In genomic region chr11:34916014-34916809, GRCh38 we compare ENCODE assay signal across 8 cellular contexts. TPM values are rescaled to one million over a fixed set of nuclear protein-coding genes. Genes with fewer than 3 reads are reported as not detected.
A peak's percentile ranks its signal among the peaks of the same experiment; 100 is the strongest.
DNase-seq lines count a peak whose midpoint lies in the region; ATAC-seq and TF ChIP-seq lines count a peak whose summit lies in the region.

APIP (minus strand) TSS chr11:34916379; CDS start chr11:34916284, 95 bp downstream.
PDHX (plus strand) TSS chr11:34916618; CDS start chr11:34916656, 38 bp downstream.

- H3K9me3 Mint-ChIP-seq in H9 (peaks cover 0 to 2% of the 10 kb centered on the region in 2 experiments; a peak in 1 of 5 replicates), natural killer cell (no peaks in the 10 kb centered on the region)

- H3K4me3 Mint-ChIP-seq in H9 = peak within 1 kb of the TSS; percentile 95 to 98
- H3K4me3 Mint-ChIP-seq in natural killer cell = peak within 1 kb of the TSS; percentile 97

- intact Hi-C loops in natural killer cell (cut with micrococcal nuclease) = loop anchor here (2.0 to 5.0 kb wide), 2 partner anchors 251 to 811 kb away; partner anchors contain the start of gene NAT10

- no peaks in the 10 kb centered on the region for H3K23me2 ChIP-seq in H9 (ENCODE audit: insufficient read length, low read depth, low read length, poor library complexity, severe bottlenecking)

- H3K9me3 ChIP-seq in ES-I3 (ENCODE audit: control insufficient read depth, insufficient read depth, low read length) = no peaks in the 10 kb centered on the region
- no peaks in the 10 kb centered on the region for H3K9me3 ChIP-seq in H9 (ENCODE audit: control insufficient read depth, low read depth, low read length)

- H3K79me1 ChIP-seq in H9 (ENCODE audit: insufficient read depth, low read depth, low read length, poor library complexity, severe bottlenecking) = no peaks in the 10 kb centered on the region

- no peak within 1 kb of the TSS for H2BK12ac ChIP-seq in H9 (ENCODE audit: insufficient read length, low read depth, low read length)

- H3K4ac ChIP-seq in H9 (ENCODE audit: low read depth, low read length) = no peak within 1 kb of the TSS

- no peaks in the 10 kb centered on the region for H4K20me1 ChIP-seq in H9 (ENCODE audit: control insufficient read depth, insufficient read depth, insufficient read length)

- ATAC-seq in natural killer cell = peak; percentile 86 to 94 (median 91)

- no peak within 1 kb of the TSS for H2BK20ac ChIP-seq in H9 (ENCODE audit: low read depth, low read length, poor library complexity, severe bottlenecking)

- H3K14ac ChIP-seq in H9 (ENCODE audit: insufficient read depth, low read length) = peak within 1 kb of the TSS; percentile 94

- peak within 1 kb of the TSS; percentile 20 for H3K56ac ChIP-seq in H9 (ENCODE audit: insufficient read length, low read depth, low read length)

- no peak within 1 kb of the TSS for H2BK5ac ChIP-seq in H9 (ENCODE audit: insufficient read length, low read length)

- no peaks in the 10 kb centered on the region; the same call in 1 of the 2 replicates for H3K36me3 ChIP-seq in ES-I3 (ENCODE audit: insufficient read depth, low read length)

- peak within 1 kb of the TSS; percentile 99 for H3K9ac ChIP-seq in ES-I3 (ENCODE audit: low read depth, low read length)
- H3K9ac ChIP-seq in H9 (ENCODE audit: extremely low read depth, insufficient read length, low read length) = peak within 1 kb of the TSS; percentile 95

- peak within 1 kb of the TSS; percentile 83 for H3K4me2 ChIP-seq in H9 (ENCODE audit: insufficient read depth, insufficient read length, low read length)

- peaks cover 7% of the 10 kb centered on the region; the same call in 1 of the 2 replicates for H3K4me1 ChIP-seq in ES-I3 (ENCODE audit: insufficient read depth, low read length)
- H3K4me1 ChIP-seq in H9 (ENCODE audit: insufficient read depth, low read length) = no peaks in the 10 kb centered on the region; the same call in 1 of the 2 replicates

- H3K27ac Mint-ChIP-seq in H9 (peak within 1 kb of the TSS; percentile 98 to 100 (median 99)), natural killer cell (peak within 1 kb of the TSS; percentile 95 to 98)

- no peak within 1 kb of the TSS for H4K8ac ChIP-seq in H9 (replicated peaks; ENCODE audit: insufficient read length, low read depth, low read length)

- WGBS in H9 (ENCODE audit: extremely low coverage, insufficient read length, low lambda C conversion rate) = no CpG with 5 or more reads among the region's 76 CpGs

- H3K4me1 Mint-ChIP-seq in H9 (peaks cover 20 to 21% of the 10 kb centered on the region in 2 experiments), natural killer cell (peaks cover 41% of the 10 kb centered on the region in 2 donors)

- no peak within 1 kb of the TSS for H2AFZ ChIP-seq in H9 (ENCODE audit: low read length)

- no peak within 1 kb of the TSS for H2BK120ac ChIP-seq in H9 (ENCODE audit: low read depth, low read length, poor library complexity, severe bottlenecking)

- no peak within 1 kb of the TSS for H4K5ac ChIP-seq in H9 (ENCODE audit: insufficient read length, low read depth, low read length)

- H2AK5ac ChIP-seq in H9 (ENCODE audit: insufficient read length, low read length) = no peak within 1 kb of the TSS

- TF ChIP-seq CTCF in H9 (conservative IDR thresholded peaks at IDR 0.05) (no peak), natural killer cell (IDR thresholded peaks at IDR 0.05) (no peak)

- H3K23ac ChIP-seq in H9 (ENCODE audit: insufficient read length, low read depth, low read length) = no peak within 1 kb of the TSS

- peak within 1 kb of the TSS; percentile 67 for H3K27ac ChIP-seq in H9 (ENCODE audit: insufficient read length, low read depth, low read length)

- H3K79me2 ChIP-seq in H9 (ENCODE audit: insufficient read depth, low read length) = peaks cover 15% of the 10 kb centered on the region; the same call in 1 of the 2 replicates

- no peak within 1 kb of the TSS for H4K91ac ChIP-seq in H9 (ENCODE audit: insufficient read length, low read depth, low read length)

- peak within 1 kb of the TSS; percentile 92 for H3K18ac ChIP-seq in H9 (ENCODE audit: insufficient read length, low read depth, low read length)

- H3K36me3 Mint-ChIP-seq in H9 (ENCODE audit: insufficient read depth in 1 of 3, low read depth in 3 of 3) (peaks cover 16 to 25% (median 17%) of the 10 kb centered on the region in 3 experiments; a peak in 6 of 7 replicates), natural killer cell (no peaks in the 10 kb centered on the region)

- DNase-seq in H9 (peak; percentile 99), M059J (ENCODE audit: low read depth) (peak; percentile 99), fibroblast of peridontal ligament (ENCODE audit: extremely low read depth) (peak; percentile 98), natural killer cell (peak; percentile 88)
- DNase-seq in activated T-helper 9 cell treated with anti-CD3 and anti-CD28 coated beads, Interleukin-2, amount 50 U/mL, for 16 hours (ENCODE audit: low read depth) = peak; percentile 98
- peak; percentile 74 to 97 (median 92) for DNase-seq in stimulated activated naive CD4-positive, alpha-beta T cell (lab: John Stamatoyannopoulos, UW)

- H2BK15ac ChIP-seq in H9 (ENCODE audit: low read depth, low read length) = no peak within 1 kb of the TSS

- peak; percentile 97 for TF ChIP-seq POLR2A in Raji (IDR thresholded peaks at IDR 0.05; ENCODE audit: insufficient read depth, low read depth, low read length)

- no peak within 1 kb of the TSS for H3T11ph ChIP-seq in H9 (ENCODE audit: low read length)

- no peaks in the 10 kb centered on the region for H3K27me3 ChIP-seq in H9 (ENCODE audit: insufficient read depth, low read length)

- H3K27me3 Mint-ChIP-seq in H9 (ENCODE audit: low read depth) = no peaks in the 10 kb centered on the region
- H3K27me3 Mint-ChIP-seq in natural killer cell (ENCODE audit: low read depth in 2 of 2) = no peaks in the 10 kb centered on the region

RNA-seq across cellular contexts. Expression of gene APIP, which starts in this region (rescaled TPM):
- total RNA-seq in H9 (2021) (31.3 and 35.4 TPM in 2 replicates), natural killer cell (1 to 10 TPM; 6.6 to 9.4 (median 8.1) TPM)
- 55.0 and 82.5 TPM in 2 replicates for total RNA-seq in M059J (2014; rRNA removed; shearing (Covaris generic))

RNA-seq across cellular contexts. Expression of gene PDHX, which starts in this region (rescaled TPM):
- total RNA-seq in H9 (2021) (40.1 and 40.7 TPM in 2 replicates), natural killer cell (10 to 100 TPM; 18.3 to 27.1 (median 20.9) TPM)
- 62.5 and 81.7 TPM in 2 replicates for total RNA-seq in M059J (2014; rRNA removed; shearing (Covaris generic))

Comparison
In these comparisons a context has a peak if more than half of its experiments do, and no peak if none do; other contexts are left out.
1. Peak in every context shown above with its lines: DNase-seq, ATAC-seq and H3K27ac ChIP-seq.